In genomic region chr4:184536881-184537248, GRCh38 we compare ENCODE assay signal across 8 cellular contexts.
DNase-seq lines count a peak whose midpoint lies in the region; ATAC-seq, FAIRE-seq and TF ChIP-seq lines count a peak whose summit lies in the region.

No MANE protein-coding gene starts in this region.

- H3K36me3 ChIP-seq in esophagus squamous epithelium (no peaks in the 10 kb centered on the region), pancreas (no peaks in the 10 kb centered on the region)

- H3K27ac ChIP-seq in RWPE1, result peak overlapping the region; percentile 83
- peak overlapping the region; percentile 91 to 99 (median 96) for H3K27ac ChIP-seq in esophagus squamous epithelium
- H3K27ac ChIP-seq in pancreas, result peak overlapping the region; percentile 77 to 96 (median 91)

- POLR2A ChIA-PET in RWPE1 (lab: Yijun Ruan, JAX; ENCODE audit: low non-redundant PET), result interaction anchor here (0.8 to 1.4 kb wide), 3 partner anchors 111 to 255 kb away, joined by 3 to 5 read pairs (median 3); no protein-coding TSS in a partner anchor

- peaks cover 3 to 35% (median 25%) of the 10 kb centered on the region in 3 donors for H3K4me1 ChIP-seq in esophagus squamous epithelium
- peaks cover 0 to 19% (median 17%) of the 10 kb centered on the region in 3 donors for H3K4me1 ChIP-seq in pancreas

- TF ChIP-seq POLR2A in esophagus squamous epithelium (IDR thresholded peaks at IDR 0.05), result no peak

- intact Hi-C loops in esophagus squamous epithelium (cut with DNase I) (loop anchor here (5.0 to 10.0 kb wide), 3 partner anchors 108 to 260 kb away; partner anchors contain the start of genes CASP3 and PRIMPOL), pancreas (cut with DNase I) (loop anchor here in 1 of 3 donors (5.0 kb wide), 1 partner anchor 275 kb away; no protein-coding TSS in a partner anchor)

- DNase-seq in RWPE1 (ENCODE audit: low spot score) (no peak), esophagus squamous epithelium (lab: John Stamatoyannopoulos, UW) (no peak), pancreas (no peak), SIG-M5 treated with dmso at 0.1 percent for 504 hours (lab: John Stamatoyannopoulos, UW; ENCODE audit: unreplicated experiment) (no peak)
- no peak for DNase-seq in stimulated activated CD4-positive, alpha-beta T cell treated with anti-CD3 and anti-CD28 coated beads, Interleukin-2, amount 100 ng/mL, for 24 hours
- no peak for DNase-seq in activated CD8-positive, alpha-beta memory T cell treated with anti-CD3 and anti-CD28 coated beads, Interleukin-2, amount 50 U/mL, for 4 hours

- CTCF ChIA-PET in RWPE1 (lab: Yijun Ruan, JAX), result interaction anchor here (0.6 to 1.4 kb wide), 5 partner anchors 23 to 272 kb away, joined by 3 to 5 read pairs (median 3); no protein-coding TSS in a partner anchor

- 10 to 14% methylated on average over 5 of the region's 5 CpGs for WGBS in esophagus squamous epithelium, 2 donors
- 2 to 5% methylated on average over 5 of the region's 5 CpGs for WGBS in pancreas, 2 donors

- H3K9me3 ChIP-seq in esophagus squamous epithelium (no peaks in the 10 kb centered on the region), pancreas (no peaks in the 10 kb centered on the region)

- H3K27me3 ChIP-seq in esophagus squamous epithelium, result no peaks in the 10 kb centered on the region
- H3K27me3 ChIP-seq in pancreas, result no peaks in the 10 kb centered on the region

- TF ChIP-seq CTCF in RWPE1 (conservative IDR thresholded peaks at IDR 0.05; ENCODE audit: low read depth) (no peak), esophagus squamous epithelium (IDR thresholded peaks at IDR 0.05) (no peak), pancreas (IDR thresholded peaks at IDR 0.05) (no peak)

- ATAC-seq in GM19397 (IDR thresholded peaks at IDR 0.05; ENCODE audit: unreplicated experiment) (peak; percentile 0), pancreas (peak in 2 of 4 donors; percentile 15 to 21), GM21390 (IDR thresholded peaks at IDR 0.05; ENCODE audit: unreplicated experiment) (no peak)

- H3K4me3 ChIP-seq in esophagus squamous epithelium (peak overlapping the region; percentile 49 to 85 (median 66)), pancreas (peak overlapping the region; percentile 19 to 71 (median 48))

- no peak for FAIRE-seq in pancreas (lab: Jason Lieb, UNC)
